Comparison of ENCODE assay signal across 33 cellular contexts in genomic region chr7:50299163-50299562, GRCh38. TPM values are rescaled to one million over a fixed set of nuclear protein-coding genes. Genes with fewer than 3 reads are reported as not detected.
"Had no signal": no experiment of that assay in that cellular context is flagged by ENCODE, and none has a peak within 500 bp of the region (broad histone marks: within the 10 kb centered on the region; RNA-seq: fewer than 3 reads in every experiment).

No MANE protein-coding gene starts in this region.

- H3K9me3 Mint-ChIP-seq: activated CD4-positive, alpha-beta memory T cell treated with anti-CD3 and anti-CD28 coated beads for 36 hours; activated naive CD4-positive, alpha-beta T cell treated with anti-CD3 and anti-CD28 coated beads, Interleukin-2, amount 10 ng/mL, durations not matched to agents 7 days and 5 days; activated T-helper 1 cell treated with anti-CD3 and anti-CD28 coated beads, Interleukin-12 subunit alpha, Interleukin-12 subunit beta, Interleukin-2, Interleukin-4 antibody, amounts not matched to agents 30 ng/mL and 10 ng/mL and 1 ng/mL, durations not matched to agents 14 hours and 24 hours and 36 hours; activated T-helper 2 cell treated with anti-CD3 and anti-CD28 coated beads, Interferon-gamma antibody, Interleukin-2, Interleukin-4, amounts not matched to agents 10 μg/mL and 5 μg/mL and 100 μg/mL, durations not matched to agents 14 hours and 24 hours and 36 hours; central memory CD8-positive, alpha-beta T cell; dendritic cell treated with granulocyte-macrophage colony-stimulating factor and Interleukin-4, amounts not matched to agents 40 ng/mL and 50 ng/mL, for 4 days; endodermal cell; T-helper 2 cell treated with Interferon-gamma antibody and Interleukin-4, amounts not matched to agents 5 μg/mL and 100 μg/mL, for 36 hours had no signal

- H3K4me3 Mint-ChIP-seq: activated CD4-positive, alpha-beta memory T cell treated with anti-CD3 and anti-CD28 coated beads for 36 hours; activated CD8-positive, alpha-beta memory T cell treated with anti-CD3 and anti-CD28 coated beads, Interleukin-2, amount 10 ng/mL, durations not matched to agents 7 days and 5 days; activated CD8-positive, alpha-beta T cell treated with anti-CD3 and anti-CD28 coated beads, Interleukin-2, amount 10 ng/mL, durations not matched to agents 7 days and 5 days; activated naive CD4-positive, alpha-beta T cell treated with anti-CD3 and anti-CD28 coated beads, Interleukin-2, amount 10 ng/mL, durations not matched to agents 7 days and 5 days; activated naive CD8-positive, alpha-beta T cell; activated T-helper 1 cell treated with anti-CD3 and anti-CD28 coated beads, Interleukin-12 subunit alpha, Interleukin-12 subunit beta, Interleukin-2, Interleukin-4 antibody, amounts not matched to agents 30 ng/mL and 10 ng/mL and 1 ng/mL, durations not matched to agents 14 hours and 24 hours and 36 hours; central memory CD8-positive, alpha-beta T cell; dendritic cell treated with granulocyte-macrophage colony-stimulating factor and Interleukin-4, amounts not matched to agents 40 ng/mL and 50 ng/mL, for 4 days; endodermal cell; T-helper 17 cell; T-helper 2 cell treated with Interferon-gamma antibody and Interleukin-4, amounts not matched to agents 5 μg/mL and 100 μg/mL, for 36 hours had no signal

- H3K4me1 ChIP-seq: foreskin keratinocyte, gastrocnemius medialis had no signal

- H3K4me1 Mint-ChIP-seq: endodermal cell had no signal

- H3K27ac Mint-ChIP-seq: activated CD4-positive, alpha-beta memory T cell treated with anti-CD3 and anti-CD28 coated beads for 36 hours; activated CD8-positive, alpha-beta memory T cell treated with anti-CD3 and anti-CD28 coated beads, Interleukin-2, amount 10 ng/mL, durations not matched to agents 7 days and 5 days; activated CD8-positive, alpha-beta T cell treated with anti-CD3 and anti-CD28 coated beads, Interleukin-2, amount 10 ng/mL, durations not matched to agents 7 days and 5 days; activated naive CD4-positive, alpha-beta T cell treated with anti-CD3 and anti-CD28 coated beads, Interleukin-2, amount 10 ng/mL, durations not matched to agents 7 days and 5 days; activated T-helper 1 cell treated with anti-CD3 and anti-CD28 coated beads, Interleukin-12 subunit alpha, Interleukin-12 subunit beta, Interleukin-2, Interleukin-4 antibody, amounts not matched to agents 30 ng/mL and 10 ng/mL and 1 ng/mL, durations not matched to agents 14 hours and 24 hours and 36 hours; activated T-helper 2 cell treated with anti-CD3 and anti-CD28 coated beads, Interferon-gamma antibody, Interleukin-2, Interleukin-4, amounts not matched to agents 10 μg/mL and 5 μg/mL and 100 μg/mL, durations not matched to agents 14 hours and 24 hours and 36 hours; dendritic cell treated with granulocyte-macrophage colony-stimulating factor and Interleukin-4, amounts not matched to agents 40 ng/mL and 50 ng/mL, for 4 days; endodermal cell; T-helper 2 cell treated with Interferon-gamma antibody and Interleukin-4, amounts not matched to agents 5 μg/mL and 100 μg/mL, for 36 hours had no signal

- H3K36me3 ChIP-seq: brain microvascular endothelial cell, esophagus muscularis mucosa, gastrocnemius medialis, heart left ventricle had no signal

- H3K36me3 Mint-ChIP-seq: activated CD4-positive, alpha-beta memory T cell treated with anti-CD3 and anti-CD28 coated beads for 36 hours; activated CD8-positive, alpha-beta memory T cell treated with anti-CD3 and anti-CD28 coated beads, Interleukin-2, amount 10 ng/mL, durations not matched to agents 7 days and 5 days; activated naive CD8-positive, alpha-beta T cell had no signal

- H3K4me3 ChIP-seq: coronary artery, dorsolateral prefrontal cortex, esophagus muscularis mucosa, gastrocnemius medialis, heart left ventricle had no signal

- DNase-seq: activated CD4-positive, alpha-beta memory T cell treated with anti-CD3 and anti-CD28 coated beads for 36 hours; activated CD4-positive, alpha-beta T cell treated with anti-CD3 and anti-CD28 coated beads for 1 hour; activated CD4-positive, alpha-beta T cell treated with anti-CD3 and anti-CD28 coated beads for 4 hours; activated CD8-positive, alpha-beta memory T cell treated with anti-CD3 and anti-CD28 coated beads, Interleukin-2, amount 10 ng/mL, durations not matched to agents 7 days and 5 days; activated CD8-positive, alpha-beta memory T cell treated with anti-CD3 and anti-CD28 coated beads, Interleukin-2, amount 50 U/mL, for 4 hours; activated CD8-positive, alpha-beta T cell treated with anti-CD3 and anti-CD28 coated beads, Interleukin-2, amount 10 ng/mL, durations not matched to agents 7 days and 5 days; activated effector memory CD4-positive, alpha-beta T cell treated with anti-CD3 and anti-CD28 coated beads, Interleukin-2, amount 50 U/mL, for 16 hours; activated naive CD4-positive, alpha-beta T cell treated with anti-CD3 and anti-CD28 coated beads, Interleukin-2, amount 10 ng/mL, durations not matched to agents 7 days and 5 days; activated T-cell treated with anti-CD3 and anti-CD28 coated beads, Interleukin-2, amount 50 U/mL, for 1 hour; activated T-cell treated with anti-CD3 and anti-CD28 coated beads, Interleukin-2, amount 50 U/mL, for 48 hours; amniotic stem cell; anterior cingulate cortex; brain microvascular endothelial cell; dorsolateral prefrontal cortex; effector memory CD4-positive, alpha-beta T cell; endodermal cell; foreskin keratinocyte; gastrocnemius medialis; glutamatergic neuron; heart left ventricle; T-helper 1 cell; T-helper 17 cell; T1000 had no signal

- H3K9me3 ChIP-seq: esophagus muscularis mucosa, gastrocnemius medialis, heart left ventricle had no signal

- H3K27me3 Mint-ChIP-seq: activated CD4-positive, alpha-beta memory T cell treated with anti-CD3 and anti-CD28 coated beads for 36 hours; activated naive CD8-positive, alpha-beta T cell; central memory CD8-positive, alpha-beta T cell; T-helper 17 cell had no signal

- ATAC-seq: activated CD8-positive, alpha-beta memory T cell treated with anti-CD3 and anti-CD28 coated beads, Interleukin-2, amount 10 ng/mL, durations not matched to agents 7 days and 5 days; activated CD8-positive, alpha-beta T cell treated with anti-CD3 and anti-CD28 coated beads, Interleukin-2, amount 10 ng/mL, durations not matched to agents 7 days and 5 days; foreskin keratinocyte; gastrocnemius medialis; heart left ventricle; T-helper 17 cell had no signal

- H3K27ac ChIP-seq: brain microvascular endothelial cell, coronary artery, dorsolateral prefrontal cortex, esophagus muscularis mucosa, foreskin keratinocyte, gastrocnemius medialis, heart left ventricle had no signal

RNA-seq across cellular contexts. Expression of gene IKZF1, which starts 5.4 kb away (rescaled TPM):
- total RNA-seq: bronchial epithelial cell, epithelial cell of proximal tubule, foreskin keratinocyte had no signal
- polyA plus RNA-seq: foreskin keratinocyte had no signal
